9 cellular contexts compared by ENCODE assay signal in the genomic region with DNA sequence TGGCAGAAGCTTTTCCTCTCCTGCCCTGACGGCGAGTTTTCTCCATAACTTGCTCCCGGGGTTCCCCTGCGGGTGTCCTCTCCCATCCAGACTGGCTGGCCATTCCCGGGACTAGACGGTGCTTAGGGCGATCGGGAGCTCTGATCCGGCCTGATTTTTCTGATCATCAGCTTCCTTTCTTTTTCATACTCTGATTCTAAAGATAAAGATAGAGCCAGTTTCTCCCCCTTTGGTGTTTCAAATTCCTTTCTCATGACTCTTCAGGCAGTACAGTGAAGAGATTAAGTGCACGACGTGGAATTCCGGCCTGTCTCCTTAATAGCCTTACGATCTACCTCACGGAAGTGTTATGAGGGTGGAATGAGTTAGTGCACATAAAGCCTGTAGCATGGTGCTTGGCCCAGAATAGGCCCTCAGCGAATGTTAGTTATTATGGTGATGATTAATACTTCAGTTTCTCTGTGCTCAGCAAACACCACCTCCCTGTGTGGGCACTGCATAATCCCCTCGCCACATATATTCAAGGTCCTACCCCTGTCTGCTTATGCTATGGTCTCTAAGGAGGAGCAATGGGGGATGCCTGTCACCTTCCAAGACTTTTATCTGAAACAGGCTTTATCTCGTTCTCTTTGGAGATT.
DNase-seq lines count a peak whose midpoint lies in the region; ATAC-seq and TF ChIP-seq lines count a peak whose summit lies in the region.
"Had no signal": no experiment of that assay in that cellular context is flagged by ENCODE, and none has a peak within 500 bp of the region (broad histone marks: within the 10 kb centered on the region; RNA-seq: fewer than 3 reads in every experiment).

No MANE protein-coding gene starts in this region.

- H3K9me3 ChIP-seq in mesodermal cell (ENCODE audit: control insufficient read depth, low read length), result no peaks in the 10 kb centered on the region
- no peaks in the 10 kb centered on the region for H3K9me3 ChIP-seq in right cardiac atrium (ENCODE audit: control insufficient read depth, low read length)
- H3K9me3 ChIP-seq: ovary had no signal

- peak overlapping the region; percentile 94 for H3K27ac ChIP-seq in mesodermal cell (ENCODE audit: low read depth, low read length, severe bottlenecking)
- H3K27ac ChIP-seq in right cardiac atrium (ENCODE audit: low read length), result no peak overlapping the region
- H3K27ac ChIP-seq: ovary had no signal

- no peak for ATAC-seq in HG02642 (IDR thresholded peaks at IDR 0.05; ENCODE audit: poor library complexity, unreplicated experiment)
- no peak for ATAC-seq in right cardiac atrium

- no peaks in the 10 kb centered on the region for H3K27me3 ChIP-seq in right cardiac atrium (ENCODE audit: control insufficient read depth, insufficient read depth)
- H3K27me3 ChIP-seq: ovary had no signal

- H3K4me3 ChIP-seq in AG10803 (ENCODE audit: low read length), result no peak overlapping the region
- peak overlapping the region; percentile 49 for H3K4me3 ChIP-seq in choroid plexus epithelial cell (ENCODE audit: low read depth, low read length)
- H3K4me3 ChIP-seq in mesodermal cell (ENCODE audit: extremely low read depth, insufficient read depth, low read length, poor library complexity, severe bottlenecking), result no peak overlapping the region
- no peak overlapping the region for H3K4me3 ChIP-seq in right cardiac atrium (ENCODE audit: low read length)
- H3K4me3 ChIP-seq: ovary had no signal

- H3K36me3 ChIP-seq in mesodermal cell (ENCODE audit: control insufficient read depth, insufficient read depth, low read length), result no peaks in the 10 kb centered on the region
- H3K36me3 ChIP-seq: ovary had no signal

- WGBS in mesodermal cell (ENCODE audit: insufficient coverage in 2 of 2), 2 experiments, result 75 to 81% methylated on average over 9 to 11 of the region's 17 CpGs
- 56% methylated on average over 17 of the region's 17 CpGs for WGBS in right cardiac atrium

- H3K4me1 ChIP-seq in mesodermal cell (ENCODE audit: control insufficient read depth, insufficient read depth, low read length, poor library complexity, severe bottlenecking), result peaks cover 19% of the 10 kb centered on the region
- no peaks in the 10 kb centered on the region for H3K4me1 ChIP-seq in right cardiac atrium (ENCODE audit: control insufficient read depth, insufficient read depth, low read length)

- intact Hi-C loops in right cardiac atrium (cut with DNase I), result no loop called here

- DNase-seq in AG10803 (ENCODE audit: low read depth) (peak; percentile 71), LHCN-M2 (ENCODE audit: low read depth) (peak; percentile 77), choroid plexus epithelial cell (ENCODE audit: low read depth) (peak; percentile 85), right cardiac atrium (no peak), cerebellum (ENCODE audit: low spot score) (no peak), NCI-H128 (lab: John Stamatoyannopoulos, UW; ENCODE audit: unreplicated experiment) (no peak)
- DNase-seq: ovary had no signal

- TF ChIP-seq CTCF in AG10803 (conservative IDR thresholded peaks at IDR 0.05; ENCODE audit: low read length) (no peak), choroid plexus epithelial cell (conservative IDR thresholded peaks at IDR 0.05; ENCODE audit: low read depth, low read length) (no peak)

Comparison
In these comparisons a context has a peak if more than half of its experiments do, and no peak if none do; other contexts are left out.
1. DNase-seq: peak in AG10803 (single experiment), LHCN-M2 (single experiment) and choroid plexus epithelial cell (single experiment); none in right cardiac atrium (0 of 3), cerebellum (single experiment) and NCI-H128 (single experiment).